Comparison of ENCODE assay signal across 8 cellular contexts in the genomic region with DNA sequence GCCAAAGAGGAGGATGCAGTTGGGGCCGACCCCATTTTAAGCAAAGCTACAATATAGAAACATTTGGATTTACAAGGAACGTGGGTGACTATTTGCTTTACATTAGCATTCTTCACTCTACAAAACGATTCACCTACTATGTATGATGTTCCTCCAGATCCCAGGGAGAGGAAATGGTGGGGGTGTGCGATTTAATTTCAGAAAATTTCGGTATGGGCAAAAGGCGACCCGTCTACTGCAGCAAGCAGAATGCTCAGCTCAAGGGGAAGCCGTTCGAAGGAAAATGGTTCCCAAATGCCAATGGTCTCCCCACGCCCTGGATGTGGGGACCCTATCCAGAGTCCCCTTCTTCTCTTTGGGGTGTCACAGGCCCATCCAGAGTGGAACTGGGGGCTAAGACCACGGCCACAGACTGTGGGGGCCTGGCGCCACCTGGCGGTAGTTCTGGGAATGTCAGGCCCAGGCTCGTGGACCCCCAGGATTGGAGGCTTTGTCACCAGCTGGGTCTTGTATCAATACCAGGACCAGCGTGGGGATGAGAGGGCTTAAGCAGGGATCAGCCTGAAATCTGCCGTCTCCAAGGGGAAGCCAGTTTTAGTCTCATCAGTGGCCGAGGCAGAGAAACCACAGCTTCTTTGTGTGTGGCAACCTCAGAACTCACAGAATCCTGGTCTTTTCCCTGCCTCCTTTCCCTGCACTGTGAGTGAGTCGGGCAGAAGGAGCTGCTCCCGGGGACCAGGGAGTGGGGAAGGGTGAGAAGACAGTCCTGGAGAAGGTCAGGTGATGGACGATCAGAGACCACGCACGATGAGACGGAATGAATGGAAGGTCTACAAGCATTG. TPM values are rescaled to one million over a fixed set of nuclear protein-coding genes. Genes with fewer than 3 reads are reported as not detected.
A peak's percentile ranks its signal among the peaks of the same experiment; 100 is the strongest.
DNase-seq lines count a peak whose midpoint lies in the region; ATAC-seq and TF ChIP-seq lines count a peak whose summit lies in the region.

No MANE protein-coding gene starts in this region.

- CTCF ChIA-PET in CD8-positive, alpha-beta T cell (lab: Charles Lee), result interaction anchor here (0.6 to 4.3 kb wide), 40 partner anchors 9 to 259 kb away, joined by 3 to 69 read pairs (median 3); a partner anchor contains a TSS

- peak overlapping the region; percentile 70 for H3K4me3 Mint-ChIP-seq in CD8-positive, alpha-beta T cell
- peak overlapping the region; percentile 70 to 71 for H3K4me3 Mint-ChIP-seq in effector memory CD8-positive, alpha-beta T cell
- no peak overlapping the region for H3K4me3 Mint-ChIP-seq in nephron

- DNase-seq in CD8-positive, alpha-beta T cell, result peak; percentile 39 to 79 (median 51)
- peak; percentile 20 for DNase-seq in Jurkat, Clone E6-1 (ENCODE audit: low read depth, low spot score)
- peak; percentile 21 to 49 for DNase-seq in activated CD8-positive, alpha-beta memory T cell treated with anti-CD3 and anti-CD28 coated beads for 1 hour (ENCODE audit: extremely low read depth in 1 of 2, low read depth in 1 of 2)
- DNase-seq in effector memory CD8-positive, alpha-beta T cell, result peak; percentile 58 to 63 (median 63)
- DNase-seq in thoracic aorta (ENCODE audit: low spot score) (no peak), mucosa of gallbladder (ENCODE audit: low spot score) (no peak)

- no peaks in the 10 kb centered on the region for H3K27me3 ChIP-seq in CD8-positive, alpha-beta T cell (ENCODE audit: insufficient read depth, low read length)
- H3K27me3 ChIP-seq in thoracic aorta (replicated peaks; ENCODE audit: insufficient read depth), result no peaks in the 10 kb centered on the region

- H3K27ac ChIP-seq in CD8-positive, alpha-beta T cell (ENCODE audit: low read depth, low read length), result no peak overlapping the region
- H3K27ac ChIP-seq in thoracic aorta, result no peak overlapping the region

- no peaks in the 10 kb centered on the region for H3K9me3 ChIP-seq in CD8-positive, alpha-beta T cell (ENCODE audit: low read length)
- no peaks in the 10 kb centered on the region for H3K9me3 ChIP-seq in thoracic aorta

- no peaks in the 10 kb centered on the region for H3K36me3 ChIP-seq in CD8-positive, alpha-beta T cell (ENCODE audit: insufficient read depth, low read length)
- H3K36me3 ChIP-seq in thoracic aorta, result no peaks in the 10 kb centered on the region

- no peak overlapping the region for H3K27ac Mint-ChIP-seq in CD8-positive, alpha-beta T cell
- no peak overlapping the region for H3K27ac Mint-ChIP-seq in effector memory CD8-positive, alpha-beta T cell
- peak overlapping the region in 1 of 3 experiments; percentile 46 for H3K27ac Mint-ChIP-seq in nephron

- peaks cover 10% of the 10 kb centered on the region for H3K4me1 ChIP-seq in CD8-positive, alpha-beta T cell (ENCODE audit: insufficient read depth, low read length)
- peaks cover 0 to 4% of the 10 kb centered on the region in 2 donors for H3K4me1 ChIP-seq in thoracic aorta (ENCODE audit: control insufficient read depth in 1 of 2, low read depth in 2 of 2)

- peaks cover 9% of the 10 kb centered on the region for H3K4me1 Mint-ChIP-seq in CD8-positive, alpha-beta T cell (ENCODE audit: low read depth)
- peaks cover 7 to 8% of the 10 kb centered on the region in 2 donors for H3K4me1 Mint-ChIP-seq in effector memory CD8-positive, alpha-beta T cell (ENCODE audit: low read depth in 2 of 2)
- peaks cover 17% of the 10 kb centered on the region for H3K4me1 Mint-ChIP-seq in nephron

- H3K36me3 Mint-ChIP-seq in CD8-positive, alpha-beta T cell, result no peaks in the 10 kb centered on the region
- no peaks in the 10 kb centered on the region for H3K36me3 Mint-ChIP-seq in effector memory CD8-positive, alpha-beta T cell (ENCODE audit: insufficient read depth)
- no peaks in the 10 kb centered on the region for H3K36me3 Mint-ChIP-seq in nephron (ENCODE audit: low read depth)

- peak; percentile 99 for TF ChIP-seq CTCF in CD8-positive, alpha-beta T cell (IDR thresholded peaks at IDR 0.05)
- TF ChIP-seq CTCF in nephron (IDR thresholded peaks at IDR 0.05; ENCODE audit: unreplicated experiment in 3 of 3) (peak; percentile 97 to 98 (median 97)), thoracic aorta (IDR thresholded peaks at IDR 0.05) (peak; percentile 99)

- peaks cover 27% of the 10 kb centered on the region for H3K27me3 Mint-ChIP-seq in CD8-positive, alpha-beta T cell (ENCODE audit: low read depth)
- H3K27me3 Mint-ChIP-seq in effector memory CD8-positive, alpha-beta T cell, result peaks cover 37 to 70% of the 10 kb centered on the region in 2 donors
- peaks cover 46% of the 10 kb centered on the region for H3K27me3 Mint-ChIP-seq in nephron (ENCODE audit: low read depth)

- ATAC-seq in CD8-positive, alpha-beta T cell, result peak; percentile 83
- peak; percentile 74 for ATAC-seq in effector memory CD8-positive, alpha-beta T cell (replicated peaks)
- ATAC-seq in thoracic aorta (ENCODE audit: insufficient number of reproducible peaks, low FRiP score, low read depth) (peak; percentile 8), GM21528 (IDR thresholded peaks at IDR 0.05; ENCODE audit: low FRiP score, unreplicated experiment) (no peak)

- POLR2A ChIA-PET in CD8-positive, alpha-beta T cell (lab: Charles Lee), result interaction anchor here (1.4 kb wide), 1 partner anchor 70 kb away, joined by 3 read pairs; no protein-coding TSS in a partner anchor

- intact Hi-C loops in CD8-positive, alpha-beta T cell (cut with DNase I, micrococcal nuclease), result loop anchor here (1.0 to 5.0 kb wide), 4 partner anchors 40 to 685 kb away; no protein-coding TSS in a partner anchor

- H3K9me3 Mint-ChIP-seq in CD8-positive, alpha-beta T cell, result no peaks in the 10 kb centered on the region
- no peaks in the 10 kb centered on the region for H3K9me3 Mint-ChIP-seq in effector memory CD8-positive, alpha-beta T cell
- no peaks in the 10 kb centered on the region for H3K9me3 Mint-ChIP-seq in nephron

- H3K4me3 ChIP-seq in CD8-positive, alpha-beta T cell (ENCODE audit: low read depth, low read length), result peak overlapping the region; percentile 12
- H3K4me3 ChIP-seq in Jurkat, Clone E6-1 (ENCODE audit: low read length), result peak overlapping the region; percentile 28
- H3K4me3 ChIP-seq in thoracic aorta, result peak overlapping the region; percentile 47

RNA-seq across cellular contexts. Expression of a gene that starts 8.3 kb away (rescaled TPM):
- total RNA-seq in CD8-positive, alpha-beta T cell, result not detected
- 1.8 TPM for polyA plus RNA-seq in Jurkat, Clone E6-1 (2012; ENCODE audit: insufficient read depth, insufficient read length)
- 1 to 10 TPM; 3.0 to 4.2 TPM for total RNA-seq in thoracic aorta
- 0.46 TPM for total RNA-seq in mucosa of gallbladder

Comparison
In these comparisons a context has a peak if more than half of its experiments do, and no peak if none do; other contexts are left out.
1. DNase-seq: peak in CD8-positive, alpha-beta T cell (7 of 7), Jurkat, Clone E6-1 (single experiment), activated CD8-positive, alpha-beta memory T cell treated with anti-CD3 and anti-CD28 coated beads for 1 hour (2 of 2) and effector memory CD8-positive, alpha-beta T cell (3 of 3); none in thoracic aorta (single experiment) and mucosa of gallbladder (single experiment).
2. H3K4me3 Mint-ChIP-seq: peak in CD8-positive, alpha-beta T cell (single experiment) and effector memory CD8-positive, alpha-beta T cell (2 of 2); none in nephron (0 of 3).
3. Peak in every context shown above with its lines, with median percentiles within 50 percentile points of each other: H3K4me3 ChIP-seq and CTCF ChIP-seq.